Comparison of ENCODE assay signal across 1 cellular context in the genomic region with DNA sequence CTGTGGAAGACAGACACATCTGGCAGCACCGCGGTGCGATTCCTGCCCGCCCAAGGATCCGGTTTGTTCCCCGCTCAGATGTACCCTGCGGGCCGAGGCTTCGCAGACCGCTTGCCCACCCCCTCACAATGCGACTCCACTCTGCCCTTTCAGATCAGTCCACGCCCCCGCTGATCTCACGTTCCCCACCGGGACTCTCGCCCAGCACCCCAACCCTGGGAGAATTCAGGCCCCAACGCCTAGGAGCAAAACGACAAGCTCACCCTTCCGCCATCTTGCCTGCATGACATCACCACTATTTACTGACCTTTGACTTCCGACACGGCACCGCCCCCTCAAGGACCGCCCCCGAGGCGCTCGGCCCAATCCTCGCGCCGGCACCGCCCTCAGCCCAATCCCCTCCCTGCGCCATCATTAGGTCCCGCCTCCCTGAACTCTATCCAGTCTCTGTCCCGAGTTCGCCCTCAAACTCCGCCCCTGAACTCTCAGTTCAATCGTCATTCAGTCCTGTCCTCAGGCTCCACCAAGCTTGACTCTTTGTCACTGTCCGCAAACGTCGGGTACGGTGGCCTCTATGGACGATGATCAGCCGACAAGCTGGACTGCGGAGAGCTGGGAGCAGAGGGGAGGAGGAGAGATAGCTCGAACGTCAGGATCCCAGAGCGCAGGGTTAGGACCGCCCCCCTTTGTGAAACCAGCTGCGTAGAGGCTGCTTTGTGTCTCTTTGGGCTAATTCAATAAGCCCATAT.
TF ChIP-seq lines count a peak whose summit lies in the region.

A gene with protein sequence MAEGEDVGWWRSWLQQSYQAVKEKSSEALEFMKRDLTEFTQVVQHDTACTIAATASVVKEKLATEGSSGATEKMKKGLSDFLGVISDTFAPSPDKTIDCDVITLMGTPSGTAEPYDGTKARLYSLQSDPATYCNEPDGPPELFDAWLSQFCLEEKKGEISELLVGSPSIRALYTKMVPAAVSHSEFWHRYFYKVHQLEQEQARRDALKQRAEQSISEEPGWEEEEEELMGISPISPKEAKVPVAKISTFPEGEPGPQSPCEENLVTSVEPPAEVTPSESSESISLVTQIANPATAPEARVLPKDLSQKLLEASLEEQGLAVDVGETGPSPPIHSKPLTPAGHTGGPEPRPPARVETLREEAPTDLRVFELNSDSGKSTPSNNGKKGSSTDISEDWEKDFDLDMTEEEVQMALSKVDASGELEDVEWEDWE (minus strand): TSS at position 301 of the 749 bp plus-strand sequence. CDS start 27 bp downstream, at position 274.

TF ChIP-seq in HEK293, 187 proteins besides CTCF, POLR2A, EP300 and RAD21 (continued from another document):
- TF ChIP-seq RBAK (tag by site-specific recombination; IDR thresholded peaks at IDR 0.05): no peak
- no peak for TF ChIP-seq ZNF433 (tag by site-specific recombination; IDR thresholded peaks at IDR 0.05; ENCODE audit: low read depth)
- TF ChIP-seq KLF9 (tag by site-specific recombination; IDR thresholded peaks at IDR 0.05; ENCODE audit: low read depth): peak; percentile 99
- TF ChIP-seq ZNF501 (tag by site-specific recombination; IDR thresholded peaks at IDR 0.05): peak; percentile 97; the same call in 1 of the 2 replicates
- no peak for TF ChIP-seq ZNF239 (tag by site-specific recombination; IDR thresholded peaks at IDR 0.05)
- TF ChIP-seq ZNF138 (tag by site-specific recombination; IDR thresholded peaks at IDR 0.05; ENCODE audit: borderline replicate concordance): no peak
- TF ChIP-seq, protein P1, sequence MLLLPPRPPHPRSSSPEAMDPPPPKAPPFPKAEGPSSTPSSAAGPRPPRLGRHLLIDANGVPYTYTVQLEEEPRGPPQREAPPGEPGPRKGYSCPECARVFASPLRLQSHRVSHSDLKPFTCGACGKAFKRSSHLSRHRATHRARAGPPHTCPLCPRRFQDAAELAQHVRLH (tag by site-specific recombination; IDR thresholded peaks at IDR 0.05): peak; percentile 47; the same call in 1 of the 2 replicates
- peak; percentile 30; the same call in 1 of the 2 replicates for TF ChIP-seq ZNF366 (tag by site-specific recombination; conservative IDR thresholded peaks at IDR 0.05)
- no peak for TF ChIP-seq ZNF16 (tag by site-specific recombination; IDR thresholded peaks at IDR 0.05; ENCODE audit: low read depth)
- no peak for TF ChIP-seq SCRT2 (tag by site-specific recombination; IDR thresholded peaks at IDR 0.05)
- TF ChIP-seq, protein P2, sequence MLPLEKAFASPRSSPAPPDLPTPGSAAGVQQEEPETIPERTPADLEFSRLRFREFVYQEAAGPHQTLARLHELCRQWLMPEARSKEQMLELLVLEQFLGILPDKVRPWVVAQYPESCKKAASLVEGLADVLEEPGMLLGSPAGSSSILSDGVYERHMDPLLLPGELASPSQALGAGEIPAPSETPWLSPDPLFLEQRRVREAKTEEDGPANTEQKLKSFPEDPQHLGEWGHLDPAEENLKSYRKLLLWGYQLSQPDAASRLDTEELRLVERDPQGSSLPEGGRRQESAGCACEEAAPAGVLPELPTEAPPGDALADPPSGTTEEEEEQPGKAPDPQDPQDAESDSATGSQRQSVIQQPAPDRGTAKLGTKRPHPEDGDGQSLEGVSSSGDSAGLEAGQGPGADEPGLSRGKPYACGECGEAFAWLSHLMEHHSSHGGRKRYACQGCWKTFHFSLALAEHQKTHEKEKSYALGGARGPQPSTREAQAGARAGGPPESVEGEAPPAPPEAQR (tag by site-specific recombination; IDR thresholded peaks at IDR 0.05): no peak
- TF ChIP-seq ZNF10 (tag by site-specific recombination; IDR thresholded peaks at IDR 0.05): no peak
- no peak for TF ChIP-seq SCRT1 (tag by site-specific recombination; IDR thresholded peaks at IDR 0.05; ENCODE audit: borderline replicate concordance)
- TF ChIP-seq ZNF768 (tag by site-specific recombination; IDR thresholded peaks at IDR 0.05): no peak
- no peak; the same call in 1 of the 2 replicates for TF ChIP-seq GLIS2 (tag by site-specific recombination; IDR thresholded peaks at IDR 0.05)
- peak; percentile 98 for TF ChIP-seq KLF16 (tag by site-specific recombination; IDR thresholded peaks at IDR 0.05)
- TF ChIP-seq ZNF510 (tag by site-specific recombination; IDR thresholded peaks at IDR 0.05; ENCODE audit: insufficient replicate concordance): no peak
- TF ChIP-seq ZNF391 (tag by site-specific recombination; IDR thresholded peaks at IDR 0.05; ENCODE audit: borderline replicate concordance, low read depth): peak; percentile 96
- peak; percentile 53 for TF ChIP-seq ZBTB8A (tag by site-specific recombination; IDR thresholded peaks at IDR 0.05)
- TF ChIP-seq SP2 (tag by site-specific recombination; IDR thresholded peaks at IDR 0.05): peak; percentile 100
- TF ChIP-seq ZNF521 (tag by site-specific recombination; IDR thresholded peaks at IDR 0.05): no peak
- peak; percentile 77 for TF ChIP-seq ZNF76 (tag by site-specific recombination; IDR thresholded peaks at IDR 0.05; ENCODE audit: borderline replicate concordance, low read depth)
- TF ChIP-seq ZNF112 (tag by site-specific recombination; IDR thresholded peaks at IDR 0.05): no peak
- TF ChIP-seq ZBTB7A (tag by site-specific recombination; IDR thresholded peaks at IDR 0.05; ENCODE audit: low read depth): peak; percentile 62; the same call in 1 of the 2 replicates
- peak; percentile 32; the same call in 1 of the 2 replicates for TF ChIP-seq ZNF394 (tag by site-specific recombination; IDR thresholded peaks at IDR 0.05; ENCODE audit: borderline replicate concordance)
- TF ChIP-seq FEZF1 (tag by site-specific recombination; IDR thresholded peaks at IDR 0.05): no peak
- no peak for TF ChIP-seq HOXA7 (CRISPR knock-in tag; IDR thresholded peaks at IDR 0.05; ENCODE audit: borderline replicate concordance)
- no peak for TF ChIP-seq ZSCAN16 (tag by site-specific recombination; IDR thresholded peaks at IDR 0.05)
- TF ChIP-seq, protein P3, sequence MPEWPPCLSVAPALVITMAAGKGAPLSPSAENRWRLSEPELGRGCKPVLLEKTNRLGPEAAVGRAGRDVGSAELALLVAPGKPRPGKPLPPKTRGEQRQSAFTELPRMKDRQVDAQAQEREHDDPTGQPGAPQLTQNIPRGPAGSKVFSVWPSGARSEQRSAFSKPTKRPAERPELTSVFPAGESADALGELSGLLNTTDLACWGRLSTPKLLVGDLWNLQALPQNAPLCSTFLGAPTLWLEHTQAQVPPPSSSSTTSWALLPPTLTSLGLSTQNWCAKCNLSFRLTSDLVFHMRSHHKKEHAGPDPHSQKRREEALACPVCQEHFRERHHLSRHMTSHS (tag by site-specific recombination; IDR thresholded peaks at IDR 0.05): 0 out of 2 replicates have a peak, but pooled peaks have one; percentile 29
- TF ChIP-seq, protein P4, sequence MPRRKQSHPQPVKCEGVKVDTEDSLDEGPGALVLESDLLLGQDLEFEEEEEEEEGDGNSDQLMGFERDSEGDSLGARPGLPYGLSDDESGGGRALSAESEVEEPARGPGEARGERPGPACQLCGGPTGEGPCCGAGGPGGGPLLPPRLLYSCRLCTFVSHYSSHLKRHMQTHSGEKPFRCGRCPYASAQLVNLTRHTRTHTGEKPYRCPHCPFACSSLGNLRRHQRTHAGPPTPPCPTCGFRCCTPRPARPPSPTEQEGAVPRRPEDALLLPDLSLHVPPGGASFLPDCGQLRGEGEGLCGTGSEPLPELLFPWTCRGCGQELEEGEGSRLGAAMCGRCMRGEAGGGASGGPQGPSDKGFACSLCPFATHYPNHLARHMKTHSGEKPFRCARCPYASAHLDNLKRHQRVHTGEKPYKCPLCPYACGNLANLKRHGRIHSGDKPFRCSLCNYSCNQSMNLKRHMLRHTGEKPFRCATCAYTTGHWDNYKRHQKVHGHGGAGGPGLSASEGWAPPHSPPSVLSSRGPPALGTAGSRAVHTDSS (tag by site-specific recombination; IDR thresholded peaks at IDR 0.05): no peak
- TF ChIP-seq OSR2 (tag by site-specific recombination; IDR thresholded peaks at IDR 0.05): no peak
- peak; percentile 79 for TF ChIP-seq ZNF600 (tag by site-specific recombination; IDR thresholded peaks at IDR 0.05)
